17 cellular contexts compared by ENCODE assay signal in the genomic region with DNA sequence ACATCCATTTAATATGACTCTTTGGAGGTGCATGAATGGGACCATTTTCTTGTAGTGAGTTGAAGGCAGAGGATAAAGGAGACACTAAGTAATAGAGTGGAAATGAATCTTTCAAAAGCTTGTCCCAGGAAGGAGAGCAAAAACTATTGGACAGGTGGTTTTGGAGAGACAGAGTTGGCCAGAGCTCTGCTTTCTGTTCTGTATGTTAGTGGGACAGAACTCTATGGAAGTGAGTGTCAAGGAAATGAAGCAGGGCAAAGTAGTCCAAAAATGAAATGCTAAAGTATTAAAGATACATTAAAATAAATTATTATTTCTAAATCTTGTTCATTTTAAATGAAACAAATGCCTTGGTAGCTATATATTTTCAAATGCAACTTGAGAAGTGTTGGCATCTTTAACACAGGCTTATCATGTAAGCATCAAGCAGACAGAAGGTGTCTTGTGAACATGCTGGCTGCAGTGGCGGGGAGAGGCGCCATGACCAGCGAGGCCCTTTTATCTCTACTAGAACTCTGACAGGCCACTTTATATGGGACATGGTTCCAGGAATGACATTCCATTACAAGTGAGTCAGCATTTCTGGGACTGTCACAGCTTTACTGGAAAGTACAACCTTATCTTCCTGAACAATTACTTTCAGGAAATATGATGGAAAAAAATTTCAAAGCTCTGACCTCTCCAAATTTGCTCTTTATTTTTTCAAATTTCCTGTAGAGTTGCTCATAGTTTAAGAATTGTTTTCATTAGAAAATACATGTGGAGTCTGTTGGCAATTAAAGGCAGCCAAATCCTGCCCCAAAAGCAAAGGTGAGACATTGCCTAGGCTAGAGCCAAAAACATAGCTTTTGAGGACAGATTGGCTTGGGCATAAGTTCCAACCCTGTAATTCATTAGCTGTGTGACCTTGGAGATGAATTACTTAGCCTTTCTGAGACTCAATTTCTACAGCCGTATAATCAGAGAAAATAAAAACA.
DNase-seq lines count a peak whose midpoint lies in the region; ATAC-seq, FAIRE-seq and TF ChIP-seq lines count a peak whose summit lies in the region.
"Had no signal": no experiment of that assay in that cellular context is flagged by ENCODE, and none has a peak within 500 bp of the region (broad histone marks: within the 10 kb centered on the region; RNA-seq: fewer than 3 reads in every experiment).

No MANE protein-coding gene starts in this region.

- H3K4me1 Mint-ChIP-seq in activated T-helper 1 cell treated with anti-CD3 and anti-CD28 coated beads, Interleukin-12 subunit alpha, Interleukin-12 subunit beta, Interleukin-2, Interleukin-4 antibody, amounts not matched to agents 30 ng/mL and 10 ng/mL and 1 ng/mL, durations not matched to agents 14 hours and 24 hours and 36 hours (ENCODE audit: low read depth) = no peaks in the 10 kb centered on the region
- H3K4me1 Mint-ChIP-seq in WTC11 = peaks cover 27% of the 10 kb centered on the region
- H3K4me1 Mint-ChIP-seq: activated T-helper 17 cell treated with anti-CD3 and anti-CD28 coated beads, Interleukin-2, amount 50 U/mL, for 72 hours; central memory CD8-positive, alpha-beta T cell had no signal

- H2AFZ ChIP-seq in K562 (ENCODE audit: low read depth, low read length) = peak overlapping the region; percentile 73
- H2AFZ ChIP-seq in smooth muscle cell (ENCODE audit: low read depth) = no peak overlapping the region

- H3F3A ChIP-seq in smooth muscle cell (ENCODE audit: low read depth) = peaks cover 13% of the 10 kb centered on the region

- no peak overlapping the region for H3K4me3 ChIP-seq in K562
- no peak overlapping the region for H3K4me3 ChIP-seq in smooth muscle cell
- H3K4me3 ChIP-seq: SK-N-MC had no signal

- ATAC-seq in K562 (peak; percentile 86), WTC11 (no peak)
- ATAC-seq: activated T-helper 17 cell treated with anti-CD3 and anti-CD28 coated beads, Interleukin-2, amount 50 U/mL, for 72 hours had no signal

- no peak for TF ChIP-seq POLR2A in K562 (conservative IDR thresholded peaks at IDR 0.05)

- no peaks in the 10 kb centered on the region for H3K9me3 Mint-ChIP-seq in activated T-helper 1 cell treated with anti-CD3 and anti-CD28 coated beads, Interleukin-12 subunit alpha, Interleukin-12 subunit beta, Interleukin-2, Interleukin-4 antibody, amounts not matched to agents 30 ng/mL and 10 ng/mL and 1 ng/mL, durations not matched to agents 14 hours and 24 hours and 36 hours
- peaks cover 18% of the 10 kb centered on the region for H3K9me3 Mint-ChIP-seq in WTC11
- H3K9me3 Mint-ChIP-seq: activated T-helper 17 cell treated with anti-CD3 and anti-CD28 coated beads, Interleukin-2, amount 50 U/mL, for 72 hours; CD4-positive, alpha-beta T cell; central memory CD8-positive, alpha-beta T cell had no signal

- H3K9ac ChIP-seq in K562 (ENCODE audit: insufficient read depth in 1 of 2, low read depth in 2 of 2, low read length in 2 of 2) = peak overlapping the region in 1 of 2 experiments; percentile 30; a peak in 1 of 4 replicates
- H3K9ac ChIP-seq in smooth muscle cell (ENCODE audit: low read depth) = no peak overlapping the region

- POLR2A ChIA-PET in K562 (lab: Yijun Ruan, JAX) = interaction anchor here (1.0 to 1.2 kb wide), 2 partner anchors 10 to 13 kb away, joined by 3 to 4 read pairs; no protein-coding TSS in a partner anchor
- POLR2A ChIA-PET in WTC11 (lab: Charles Lee) = no interaction called here

- peak; percentile 93 for FAIRE-seq in K562 (lab: Jason Lieb, UNC)

- H3K79me2 ChIP-seq in K562 (ENCODE audit: control insufficient read depth, insufficient read depth, low read length) (no peaks in the 10 kb centered on the region), smooth muscle cell (ENCODE audit: low read depth) (no peaks in the 10 kb centered on the region)

- no peak overlapping the region for H3K27ac Mint-ChIP-seq in activated T-helper 1 cell treated with anti-CD3 and anti-CD28 coated beads, Interleukin-12 subunit alpha, Interleukin-12 subunit beta, Interleukin-2, Interleukin-4 antibody, amounts not matched to agents 30 ng/mL and 10 ng/mL and 1 ng/mL, durations not matched to agents 14 hours and 24 hours and 36 hours
- no peak overlapping the region for H3K27ac Mint-ChIP-seq in WTC11
- H3K27ac Mint-ChIP-seq: activated T-helper 17 cell treated with anti-CD3 and anti-CD28 coated beads, Interleukin-2, amount 50 U/mL, for 72 hours; CD4-positive, alpha-beta T cell had no signal

- H3K27me3 ChIP-seq in K562 (ENCODE audit: control insufficient read depth in 2 of 2, insufficient read depth in 2 of 2, low read length in 2 of 2) = no peaks in the 10 kb centered on the region
- H3K27me3 ChIP-seq in smooth muscle cell (ENCODE audit: low read depth) = no peaks in the 10 kb centered on the region
- H3K27me3 ChIP-seq: neutrophil had no signal

- H3K4me2 ChIP-seq in K562 (ENCODE audit: insufficient read depth, low read length) (peak overlapping the region; percentile 54), smooth muscle cell (peak overlapping the region; percentile 34)

- H3K36me3 Mint-ChIP-seq in activated T-helper 1 cell treated with anti-CD3 and anti-CD28 coated beads, Interleukin-12 subunit alpha, Interleukin-12 subunit beta, Interleukin-2, Interleukin-4 antibody, amounts not matched to agents 30 ng/mL and 10 ng/mL and 1 ng/mL, durations not matched to agents 14 hours and 24 hours and 36 hours (ENCODE audit: low read depth) = no peaks in the 10 kb centered on the region
- H3K36me3 Mint-ChIP-seq in WTC11 = peaks cover 4% of the 10 kb centered on the region; the same call in 1 of the 2 replicates

- no peaks in the 10 kb centered on the region for H4K20me1 ChIP-seq in K562 (replicated peaks; ENCODE audit: control insufficient read depth, insufficient read depth, low read length)
- no peaks in the 10 kb centered on the region for H4K20me1 ChIP-seq in smooth muscle cell (ENCODE audit: low read depth)

- peak; percentile 52 for DNase-seq in HT-29 (ENCODE audit: low spot score)
- peak; percentile 14 to 90 (median 48) for DNase-seq in K562 (ENCODE audit: extremely low read depth in 1 of 4, low spot score in 3 of 4)
- peak; percentile 82 for DNase-seq in islet precursor cell
- DNase-seq in smooth muscle cell (lab: John Stamatoyannopoulos, UW; ENCODE audit: unreplicated experiment) = no peak
- DNase-seq in C1 segment of cervical spinal cord (lab: John Stamatoyannopoulos, UW) = no peak
- no peak for DNase-seq in ACHN
- no peak for DNase-seq in activated T-helper 1 cell treated with anti-CD3 and anti-CD28 coated beads, Interleukin-12 subunit alpha, Interleukin-12 subunit beta, Interleukin-2, Interleukin-4 antibody, amounts not matched to agents 30 ng/mL and 10 ng/mL and 1 ng/mL, durations not matched to agents 14 hours and 24 hours and 36 hours (ENCODE audit: low spot score)
- no peak for DNase-seq in WTC11 (ENCODE audit: low spot score)
- DNase-seq: CD4-positive, alpha-beta T cell; NCI-H1417; NCI-H774; stimulated activated CD4-positive, alpha-beta T cell treated with anti-CD3 and anti-CD28 coated beads, Interleukin-2, amount 100 ng/mL, for 24 hours; stimulated activated naive CD4-positive, alpha-beta T cell had no signal

- BruUV-seq in K562 (replicated peaks; lab: Mats Ljungman, UMichigan) = no TSS peak

- no peak overlapping the region for H3K4me3 Mint-ChIP-seq in activated T-helper 1 cell treated with anti-CD3 and anti-CD28 coated beads, Interleukin-12 subunit alpha, Interleukin-12 subunit beta, Interleukin-2, Interleukin-4 antibody, amounts not matched to agents 30 ng/mL and 10 ng/mL and 1 ng/mL, durations not matched to agents 14 hours and 24 hours and 36 hours
- no peak overlapping the region for H3K4me3 Mint-ChIP-seq in WTC11
- H3K4me3 Mint-ChIP-seq: activated T-helper 17 cell treated with anti-CD3 and anti-CD28 coated beads, Interleukin-2, amount 50 U/mL, for 72 hours; CD4-positive, alpha-beta T cell; central memory CD8-positive, alpha-beta T cell had no signal

- H3K27ac ChIP-seq in K562 (ENCODE audit: extremely low read depth, low read depth, low read length) = peak overlapping the region; percentile 83
- H3K27ac ChIP-seq in smooth muscle cell (ENCODE audit: low read depth) = peak overlapping the region; percentile 46
- H3K27ac ChIP-seq: neutrophil, SK-N-MC had no signal

- peak; percentile 87 for TF ChIP-seq EP300 in K562 (IDR thresholded peaks at IDR 0.05; ENCODE audit: low read length)

- CTCF ChIA-PET in K562 (lab: Yijun Ruan, JAX; ENCODE audit: low intra/inter-chr PET ratio) (no interaction called here), WTC11 (lab: Charles Lee) (no interaction called here)

- H3K36me3 ChIP-seq in K562 (ENCODE audit: control insufficient read depth, insufficient read depth, low read length) (no peaks in the 10 kb centered on the region), smooth muscle cell (ENCODE audit: low read depth) (no peaks in the 10 kb centered on the region)
- H3K36me3 ChIP-seq: neutrophil had no signal

- peak in 1 of 2 experiments; percentile 12; a peak in 1 of 4 replicates for TF ChIP-seq RAD21 in K562 (CRISPR knock-in tag; conservative IDR thresholded peaks at IDR 0.05 in 1 of 2, IDR thresholded peaks at IDR 0.05 in 1 of 2)

- H3K9me1 ChIP-seq in K562 (ENCODE audit: control insufficient read depth, insufficient read depth, low read length) = no peaks in the 10 kb centered on the region

- TF ChIP-seq CTCF in K562 (IDR thresholded peaks at IDR 0.05 in 2 of 3, conservative IDR thresholded peaks at IDR 0.05 in 1 of 3; ENCODE audit: insufficient read depth in 2 of 3, low read depth in 1 of 3, low read length in 3 of 3) = no peak
- TF ChIP-seq CTCF in smooth muscle cell (IDR thresholded peaks at IDR 0.05; ENCODE audit: borderline replicate concordance, insufficient read depth, poor library complexity, severe bottlenecking) = no peak
- TF ChIP-seq CTCF in WTC11 (IDR thresholded peaks at IDR 0.05) = no peak

- intact Hi-C loops in K562 (cut with micrococcal nuclease) = no loop called here
- intact Hi-C loops in activated T-helper 1 cell treated with anti-CD3 and anti-CD28 coated beads, Interleukin-12 subunit alpha, Interleukin-12 subunit beta, Interleukin-2, Interleukin-4 antibody, amounts not matched to agents 30 ng/mL and 10 ng/mL and 1 ng/mL, durations not matched to agents 14 hours and 24 hours and 36 hours (cut with micrococcal nuclease) = no loop called here

- in situ Hi-C loops in K562 (cut with MboI) = no loop called here
- in situ Hi-C loops in ACHN (cut with HindIII; ENCODE audit: low pct_ligation_motif_present, low pct_unique_long_range_greater_than_20kb, low sequenced_read_pairs) = no loop called here

- WGBS in K562 (ENCODE audit: insufficient coverage, low coverage, missing lambda C conversion rate) = 9% methylated on average over 4 of the region's 4 CpGs
- 22% methylated on average over 4 of the region's 4 CpGs for WGBS in smooth muscle cell (ENCODE audit: low lambda C conversion rate)

- H3K9me3 ChIP-seq in K562 (replicated peaks; ENCODE audit: control insufficient read depth, insufficient read depth, low read depth, low read length) = no peaks in the 10 kb centered on the region
- no peaks in the 10 kb centered on the region for H3K9me3 ChIP-seq in smooth muscle cell (replicated peaks; ENCODE audit: low read depth)
- H3K9me3 ChIP-seq: neutrophil had no signal

- peaks cover 4% of the 10 kb centered on the region for H3K27me3 Mint-ChIP-seq in activated T-helper 1 cell treated with anti-CD3 and anti-CD28 coated beads, Interleukin-12 subunit alpha, Interleukin-12 subunit beta, Interleukin-2, Interleukin-4 antibody, amounts not matched to agents 30 ng/mL and 10 ng/mL and 1 ng/mL, durations not matched to agents 14 hours and 24 hours and 36 hours (ENCODE audit: insufficient read depth)
- peaks cover 43% of the 10 kb centered on the region for H3K27me3 Mint-ChIP-seq in WTC11 (ENCODE audit: low read depth)
- H3K27me3 Mint-ChIP-seq: CD4-positive, alpha-beta T cell had no signal

- H3K4me1 ChIP-seq in K562 (replicated peaks in 1 of 2; ENCODE audit: control insufficient read depth in 2 of 2, insufficient read depth in 2 of 2, low read length in 2 of 2) (peaks cover 4 to 46% of the 10 kb centered on the region in 2 experiments; a peak in 4 of 5 replicates), smooth muscle cell (ENCODE audit: low read depth) (peaks cover 44% of the 10 kb centered on the region)

Comparison
In these comparisons a context has a peak if more than half of its experiments do, and no peak if none do; other contexts are left out.
1. DNase-seq: peak in HT-29 (single experiment), K562 (4 of 4) and islet precursor cell (single experiment); none in smooth muscle cell (single experiment), C1 segment of cervical spinal cord (0 of 14), ACHN (single experiment), activated T-helper 1 cell treated with anti-CD3 and anti-CD28 coated beads, Interleukin-12 subunit alpha, Interleukin-12 subunit beta, Interleukin-2, Interleukin-4 antibody, amounts not matched to agents 30 ng/mL and 10 ng/mL and 1 ng/mL, durations not matched to agents 14 hours and 24 hours and 36 hours (single experiment) and WTC11 (single experiment).